In genomic region chr1:51345300-51345687, GRCh38 we compare ENCODE assay signal across 23 cellular contexts. TPM values are rescaled to one million over a fixed set of nuclear protein-coding genes. Genes with fewer than 3 reads are reported as not detected.
DNase-seq lines count a peak whose midpoint lies in the region; ATAC-seq and TF ChIP-seq lines count a peak whose summit lies in the region.
"Had no signal": no experiment of that assay in that cellular context is flagged by ENCODE, and none has a peak within 500 bp of the region (broad histone marks: within the 10 kb centered on the region; RNA-seq: fewer than 3 reads in every experiment).

No MANE protein-coding gene starts in this region.

- H3K27me3 Mint-ChIP-seq in CD14-positive monocyte (ENCODE audit: low read depth in 3 of 3): peaks cover 38 to 52% (median 39%) of the 10 kb centered on the region in 3 donors
- H3K27me3 Mint-ChIP-seq in activated CD4-positive, alpha-beta T cell treated with anti-CD3 and anti-CD28 coated beads for 36 hours: peaks cover 39% of the 10 kb centered on the region

- no peak for TF ChIP-seq POLR2A in breast epithelium (IDR thresholded peaks at IDR 0.05)
- TF ChIP-seq POLR2A in body of pancreas (IDR thresholded peaks at IDR 0.05): no peak
- no peak for TF ChIP-seq POLR2A in suprapubic skin (IDR thresholded peaks at IDR 0.05)

- H3K9me3 Mint-ChIP-seq in CD14-positive monocyte: peaks cover 0 to 4% (median 0%) of the 10 kb centered on the region in 7 donors
- H3K9me3 Mint-ChIP-seq in activated CD4-positive, alpha-beta T cell treated with anti-CD3 and anti-CD28 coated beads for 36 hours (ENCODE audit: low read depth): no peaks in the 10 kb centered on the region
- H3K9me3 Mint-ChIP-seq: activated B cell treated with CpG ODN at 0.5 μM for 24 hours; activated naive CD8-positive, alpha-beta T cell treated with anti-CD3 and anti-CD28 coated beads, Interleukin-2, amount 50 U/mL, for 24 hours; activated T-helper 2 cell treated with anti-CD3 and anti-CD28 coated beads, Interferon-gamma antibody, Interleukin-2, Interleukin-4, amounts not matched to agents 10 μg/mL and 5 μg/mL and 100 μg/mL, durations not matched to agents 14 hours and 24 hours and 36 hours; dendritic cell treated with granulocyte-macrophage colony-stimulating factor and Interleukin-4, amounts not matched to agents 40 ng/mL and 50 ng/mL, for 4 days had no signal

- peaks cover 0 to 16% of the 10 kb centered on the region in 2 donors for H3K27me3 ChIP-seq in breast epithelium
- no peaks in the 10 kb centered on the region for H3K27me3 ChIP-seq in mammary epithelial cell (ENCODE audit: insufficient read depth, low read length)
- H3K27me3 ChIP-seq in body of pancreas: no peaks in the 10 kb centered on the region
- H3K27me3 ChIP-seq in suprapubic skin: peaks cover 16% of the 10 kb centered on the region
- peaks cover 26% of the 10 kb centered on the region for H3K27me3 ChIP-seq in H7 (ENCODE audit: control insufficient read depth, insufficient read depth, low read length)

- H3K4me3 ChIP-seq in breast epithelium (peak overlapping the region in 2 of 3 donors; percentile 52 to 67), mammary epithelial cell (replicated peaks in 1 of 3; ENCODE audit: insufficient read depth in 1 of 3, low read depth in 2 of 3, low read length in 3 of 3) (no peak overlapping the region), body of pancreas (no peak overlapping the region), suprapubic skin (peak overlapping the region; percentile 38), H7 (ENCODE audit: insufficient read depth, low read depth, low read length) (no peak overlapping the region)

- CTCF ChIA-PET in mammary epithelial cell (lab: Charles Lee; ENCODE audit: low non-redundant PET): no interaction called here
- CTCF ChIA-PET in activated CD4-positive, alpha-beta T cell treated with anti-CD3 and anti-CD28 coated beads for 36 hours (lab: Charles Lee): interaction anchor here (0.6 kb wide), 1 partner anchor 356 kb away, joined by 3 read pairs; no protein-coding TSS in a partner anchor

- H3K27ac Mint-ChIP-seq in CD14-positive monocyte: no peak overlapping the region
- H3K27ac Mint-ChIP-seq in activated CD4-positive, alpha-beta T cell treated with anti-CD3 and anti-CD28 coated beads for 36 hours: no peak overlapping the region
- H3K27ac Mint-ChIP-seq: activated B cell treated with CpG ODN at 0.5 μM for 24 hours; activated naive CD8-positive, alpha-beta T cell treated with anti-CD3 and anti-CD28 coated beads, Interleukin-2, amount 50 U/mL, for 24 hours; activated T-helper 2 cell treated with anti-CD3 and anti-CD28 coated beads, Interferon-gamma antibody, Interleukin-2, Interleukin-4, amounts not matched to agents 10 μg/mL and 5 μg/mL and 100 μg/mL, durations not matched to agents 14 hours and 24 hours and 36 hours; CD4-positive, CD25-positive, alpha-beta regulatory T cell; dendritic cell treated with granulocyte-macrophage colony-stimulating factor and Interleukin-4, amounts not matched to agents 40 ng/mL and 50 ng/mL, for 4 days; naive thymus-derived CD4-positive, alpha-beta T cell had no signal

- H3K4me1 ChIP-seq in breast epithelium: no peaks in the 10 kb centered on the region
- H3K4me1 ChIP-seq in mammary epithelial cell (ENCODE audit: insufficient read depth, low read length): peaks cover 6% of the 10 kb centered on the region
- peaks cover 9% of the 10 kb centered on the region for H3K4me1 ChIP-seq in body of pancreas
- peaks cover 26% of the 10 kb centered on the region for H3K4me1 ChIP-seq in suprapubic skin
- H3K4me1 ChIP-seq: foreskin keratinocyte had no signal

- H3K9ac ChIP-seq in mammary epithelial cell (ENCODE audit: insufficient read depth, low read length): no peak overlapping the region

- H3K36me3 ChIP-seq in breast epithelium (no peaks in the 10 kb centered on the region), mammary epithelial cell (ENCODE audit: insufficient read depth, low read length) (no peaks in the 10 kb centered on the region), body of pancreas (replicated peaks in 1 of 2; ENCODE audit: insufficient read depth in 1 of 2, low read depth in 2 of 2) (no peaks in the 10 kb centered on the region), suprapubic skin (no peaks in the 10 kb centered on the region), H7 (replicated peaks; ENCODE audit: control insufficient read depth, insufficient read depth, low read length) (no peaks in the 10 kb centered on the region)
- H3K36me3 ChIP-seq: tibial artery had no signal

- peak; percentile 3 for ATAC-seq in body of pancreas
- peak; percentile 10 for ATAC-seq in left lobe of liver
- ATAC-seq in activated CD4-positive, alpha-beta T cell treated with anti-CD3 and anti-CD28 coated beads for 36 hours: no peak
- ATAC-seq: activated naive CD8-positive, alpha-beta T cell treated with anti-CD3 and anti-CD28 coated beads, Interleukin-2, amount 50 U/mL, for 24 hours; naive thymus-derived CD4-positive, alpha-beta T cell had no signal

- peaks cover 0 to 2% of the 10 kb centered on the region in 2 donors for H3K36me3 Mint-ChIP-seq in CD14-positive monocyte
- H3K36me3 Mint-ChIP-seq in activated CD4-positive, alpha-beta T cell treated with anti-CD3 and anti-CD28 coated beads for 36 hours (ENCODE audit: low read depth): no peaks in the 10 kb centered on the region

- H3K9me3 ChIP-seq in breast epithelium (no peaks in the 10 kb centered on the region), mammary epithelial cell (replicated peaks; ENCODE audit: insufficient read depth, low read length) (no peaks in the 10 kb centered on the region), body of pancreas (no peaks in the 10 kb centered on the region), suprapubic skin (no peaks in the 10 kb centered on the region)
- H3K9me3 ChIP-seq: tibial artery had no signal

- in situ Hi-C loops in mammary epithelial cell (cut with MboI; ENCODE audit: low sequenced_read_pairs in 2 of 2): no loop called here

- TF ChIP-seq CTCF in breast epithelium (IDR thresholded peaks at IDR 0.05) (no peak), mammary epithelial cell (conservative IDR thresholded peaks at IDR 0.05 in 1 of 2, IDR thresholded peaks at IDR 0.05 in 1 of 2; ENCODE audit: extremely low read depth in 1 of 2, insufficient read depth in 1 of 2, low read depth in 1 of 2, low read length in 2 of 2) (no peak), body of pancreas (IDR thresholded peaks at IDR 0.05) (no peak), suprapubic skin (IDR thresholded peaks at IDR 0.05) (no peak), CD14-positive monocyte (IDR thresholded peaks at IDR 0.05) (no peak)

- peak overlapping the region in 1 of 2 donors; percentile 30 for H3K4me3 Mint-ChIP-seq in CD14-positive monocyte
- H3K4me3 Mint-ChIP-seq in activated CD4-positive, alpha-beta T cell treated with anti-CD3 and anti-CD28 coated beads for 36 hours: no peak overlapping the region
- H3K4me3 Mint-ChIP-seq: activated B cell treated with CpG ODN at 0.5 μM for 24 hours; activated naive CD8-positive, alpha-beta T cell treated with anti-CD3 and anti-CD28 coated beads, Interleukin-2, amount 50 U/mL, for 24 hours; CD4-positive, CD25-positive, alpha-beta regulatory T cell; dendritic cell treated with granulocyte-macrophage colony-stimulating factor and Interleukin-4, amounts not matched to agents 40 ng/mL and 50 ng/mL, for 4 days had no signal

- no peaks in the 10 kb centered on the region for H3K4me1 Mint-ChIP-seq in CD14-positive monocyte
- H3K4me1 Mint-ChIP-seq in activated CD4-positive, alpha-beta T cell treated with anti-CD3 and anti-CD28 coated beads for 36 hours: peaks cover 3% of the 10 kb centered on the region

- DNase-seq in breast epithelium (ENCODE audit: low spot score in 2 of 2): no peak
- no peak for DNase-seq in mammary epithelial cell
- DNase-seq in body of pancreas: no peak
- DNase-seq in left lobe of liver (ENCODE audit: low spot score): peak; percentile 44
- no peak for DNase-seq in suprapubic skin (ENCODE audit: low spot score in 2 of 2)
- no peak for DNase-seq in CD14-positive monocyte (ENCODE audit: low spot score)
- DNase-seq in activated CD4-positive, alpha-beta T cell treated with anti-CD3 and anti-CD28 coated beads for 36 hours: no peak
- DNase-seq in H7: no peak
- DNase-seq: activated B cell treated with CpG ODN at 0.5 μM for 24 hours; activated naive CD8-positive, alpha-beta T cell treated with anti-CD3 and anti-CD28 coated beads, Interleukin-2, amount 50 U/mL, for 24 hours; CD4-positive, CD25-positive, alpha-beta regulatory T cell; DND-41; foreskin keratinocyte; Karpas-422; naive thymus-derived CD4-positive, alpha-beta T cell; NCI-H1092; NCI-H2107; NCI-H524 treated with DMSO at 0.1 percent for 48 hours; SIG-M5; T-helper 2 cell; tibial artery had no signal

- TF ChIP-seq EP300 in suprapubic skin (IDR thresholded peaks at IDR 0.05): no peak

- no TSS peak for BruUV-seq in mammary epithelial cell (replicated peaks; lab: Mats Ljungman, UMichigan)

- POLR2A ChIA-PET in activated CD4-positive, alpha-beta T cell treated with anti-CD3 and anti-CD28 coated beads for 36 hours (lab: Charles Lee): no interaction called here

- H3K79me2 ChIP-seq in mammary epithelial cell (ENCODE audit: insufficient read depth, low read length): no peaks in the 10 kb centered on the region

- dilution Hi-C loops in mammary epithelial cell (cut with HindIII; ENCODE audit: low sequenced_read_pairs): no loop called here

- intact Hi-C loops in breast epithelium (cut with DNase I; ENCODE audit: low total_unique reads) (no loop called here), mammary epithelial cell (cut with micrococcal nuclease) (loop anchor here (10.0 kb wide), 1 partner anchor 190 kb away; no protein-coding TSS in a partner anchor), body of pancreas (cut with DNase I) (no loop called here), CD14-positive monocyte (cut with micrococcal nuclease) (no loop called here)
- intact Hi-C loops in activated CD4-positive, alpha-beta T cell treated with anti-CD3 and anti-CD28 coated beads for 36 hours (cut with DNase I, micrococcal nuclease): loop anchor here in 1 of 2 experiments (10.0 kb wide), 1 partner anchor 420 kb away; no protein-coding TSS in a partner anchor

- no peaks in the 10 kb centered on the region for H4K20me1 ChIP-seq in mammary epithelial cell (ENCODE audit: insufficient read depth, low read length)

- H3K4me2 ChIP-seq in mammary epithelial cell (ENCODE audit: insufficient read depth, low read depth, low read length): no peak overlapping the region

- H2AFZ ChIP-seq in mammary epithelial cell (ENCODE audit: low read depth, low read length): no peak overlapping the region

- 74% methylated on average over 15 of the region's 15 CpGs for WGBS in mammary epithelial cell (ENCODE audit: low coverage, missing lambda C conversion rate)
- 47 to 53% methylated on average over 3 to 15 of the region's 15 CpGs for WGBS in body of pancreas, 2 donors
- WGBS in suprapubic skin: 71% methylated on average over 7 of the region's 15 CpGs

- H3K27ac ChIP-seq in breast epithelium (no peak overlapping the region), mammary epithelial cell (ENCODE audit: insufficient read depth, low read depth, low read length) (no peak overlapping the region), body of pancreas (no peak overlapping the region), suprapubic skin (no peak overlapping the region)
- H3K27ac ChIP-seq: foreskin keratinocyte, tibial artery had no signal

RNA-seq across cellular contexts. Expression of gene TTC39A, which starts 14.9 kb away (rescaled TPM):
- 100 to 1,000 TPM in 1 of 3 donors, 10 to 100 TPM in 1, under 1 TPM in 1; 0.96 to 111 (median 72.1) TPM for total RNA-seq in breast epithelium
- 1 to 10 TPM in 1 of 2 donors, under 1 TPM in 1; 0.40 to 1.0 TPM for total RNA-seq in mammary epithelial cell
- 0.43 TPM for polyA plus RNA-seq in mammary epithelial cell
- not detected for polyA minus RNA-seq in mammary epithelial cell
- total RNA-seq in body of pancreas: 10 to 100 TPM in 1 of 2 donors, 1 to 10 TPM in 1; 7.9 to 21.3 TPM
- 2.7 TPM for total RNA-seq in left lobe of liver
- total RNA-seq in suprapubic skin: 10 to 100 TPM in 3 of 4 donors, 1 to 10 TPM in 1; 9.4 to 16.3 (median 13.1) TPM
- not detected for polyA plus RNA-seq in CD14-positive monocyte
- total RNA-seq in activated CD4-positive, alpha-beta T cell treated with anti-CD3 and anti-CD28 coated beads for 36 hours: under 1 TPM in 1 of 2 experiments, not detected in 1; 0.11 TPM
- 11.6 and 12.3 TPM in 2 replicates for total RNA-seq in H7 (2014; rRNA removed; shearing (Covaris generic))
- total RNA-seq: CD4-positive, CD25-positive, alpha-beta regulatory T cell had no signal
- polyA plus RNA-seq: naive thymus-derived CD4-positive, alpha-beta T cell had no signal

Comparison
In these comparisons a context has a peak if more than half of its experiments do, and no peak if none do; other contexts are left out.
1. H3K4me3 ChIP-seq: peak in breast epithelium (2 of 3) and suprapubic skin (single experiment); none in mammary epithelial cell (0 of 3), body of pancreas (0 of 2) and H7 (single experiment).